Comparison of ENCODE assay signal across 1 cellular context in genomic region chr17:43832168-43832975, GRCh38.
TF ChIP-seq lines count a peak whose summit lies in the region.

No MANE protein-coding gene starts in this region.

TF ChIP-seq in A549, 52 proteins besides CTCF, POLR2A, EP300 and RAD21 (continued from another document):
- TF ChIP-seq JUN (IDR thresholded peaks at IDR 0.05) (peak; percentile 61 to 69; a peak in 2 of 5 replicates), MYC (IDR thresholded peaks at IDR 0.05; ENCODE audit: borderline replicate concordance, low read length) (peak; percentile 65; the same call in 1 of the 2 replicates)
